9 cellular contexts compared by ENCODE assay signal in the genomic region with DNA sequence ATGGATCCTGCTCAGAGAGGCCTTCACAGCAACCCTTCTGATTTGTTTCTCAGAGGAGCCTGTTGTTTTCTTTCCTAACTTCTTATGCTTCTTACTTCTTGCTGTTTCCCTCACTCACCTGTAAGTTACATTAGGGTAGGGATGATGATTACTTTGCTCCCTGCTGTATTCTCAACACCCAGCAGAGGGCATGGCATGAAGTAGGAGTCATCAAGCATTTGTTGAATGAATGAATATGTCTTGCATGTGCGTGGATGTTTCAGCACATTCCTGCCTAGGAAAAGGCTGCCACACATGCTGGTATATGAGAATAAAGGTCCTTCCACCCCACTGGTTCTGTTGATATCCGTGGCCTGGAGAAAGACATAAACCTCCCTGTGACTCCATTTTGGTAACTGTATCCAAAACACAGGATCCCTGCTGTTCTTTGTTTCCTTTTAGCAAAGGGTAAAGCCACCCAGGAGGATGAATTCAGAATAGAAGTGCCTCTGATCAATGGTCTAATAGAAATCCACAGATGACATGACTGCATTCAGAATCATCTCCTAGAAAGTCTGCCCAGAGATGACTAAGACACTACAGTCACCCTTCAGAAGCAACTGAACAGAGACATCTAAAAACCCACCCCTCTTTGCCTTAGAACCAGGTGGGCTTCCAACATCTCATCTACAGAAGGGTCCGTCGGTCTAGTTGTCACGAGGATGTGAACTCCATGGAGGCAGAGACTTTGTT.
A peak's percentile ranks its signal among the peaks of the same experiment; 100 is the strongest.
DNase-seq lines count a peak whose midpoint lies in the region; ATAC-seq, FAIRE-seq and TF ChIP-seq lines count a peak whose summit lies in the region.
"Had no signal": no experiment of that assay in that cellular context is flagged by ENCODE, and none has a peak within 500 bp of the region (broad histone marks: within the 10 kb centered on the region; RNA-seq: fewer than 3 reads in every experiment).

No MANE protein-coding gene starts in this region.

- in situ Hi-C loops in HepG2 (cut with HindIII; ENCODE audit: extremely low pct_ligation_motif_present, low pct_unique_long_range_greater_than_20kb) = loop anchor here (25.0 kb wide), 1 partner anchor 521 kb away; a partner anchor contains a TSS

- no peak for FAIRE-seq in HepG2 (lab: Jason Lieb, UNC)

- H3K9me3 ChIP-seq in Caco-2 (no peaks in the 10 kb centered on the region), HCT116 (ENCODE audit: control insufficient read depth in 1 of 2, insufficient read depth in 1 of 2, low read depth in 1 of 2, low read length in 2 of 2) (no peaks in the 10 kb centered on the region), WERI-Rb-1 (ENCODE audit: severe bottlenecking) (no peaks in the 10 kb centered on the region), HepG2 (ENCODE audit: low read length) (no peaks in the 10 kb centered on the region)

- no peaks in the 10 kb centered on the region for H3K36me3 Mint-ChIP-seq in Caco-2 (ENCODE audit: insufficient read depth, unreplicated experiment)

- H3K79me2 ChIP-seq in HCT116 (ENCODE audit: insufficient read depth, low read length) = no peaks in the 10 kb centered on the region
- no peaks in the 10 kb centered on the region for H3K79me2 ChIP-seq in HepG2 (ENCODE audit: insufficient read depth, low read length)

- CTCF ChIA-PET in Caco-2 (lab: Charles Lee) = no interaction called here
- CTCF ChIA-PET in HCT116 (lab: Charles Lee) = interaction anchor here (2.0 kb wide), 1 partner anchor 8 kb away, joined by 7 read pairs; no protein-coding TSS in a partner anchor
- CTCF ChIA-PET in HepG2 (lab: Yijun Ruan, JAX; ENCODE audit: low intra/inter-chr PET ratio, low total read pairs) = interaction anchor here (1.6 kb wide), 1 partner anchor 957 kb away, joined by 3 read pairs; no protein-coding TSS in a partner anchor

- TF ChIP-seq CTCF in Caco-2 (IDR thresholded peaks at IDR 0.05; ENCODE audit: insufficient read depth in 1 of 2, low read depth in 1 of 2, low read length in 1 of 2, severe bottlenecking in 1 of 2, unreplicated experiment in 1 of 2) (peak; percentile 23 to 39), HCT116 (IDR thresholded peaks at IDR 0.05 in 2 of 3, conservative IDR thresholded peaks at IDR 0.05 in 1 of 3; ENCODE audit: borderline replicate concordance in 1 of 3, insufficient read depth in 1 of 3, low read depth in 2 of 3, low read length in 2 of 3) (peak; percentile 40 to 68 (median 65); a peak in 5 of 6 replicates), WERI-Rb-1 (IDR thresholded peaks at IDR 0.05; ENCODE audit: low read depth, low read length) (peak; percentile 49), HepG2 (CRISPR knock-in tag; IDR thresholded peaks at IDR 0.05) (peak; percentile 40; the same call in 1 of the 2 replicates)

- no peak for TF ChIP-seq POLR2A in HCT116 (IDR thresholded peaks at IDR 0.05; ENCODE audit: borderline replicate concordance, extremely low read depth, insufficient read depth, insufficient read length)
- no peak for TF ChIP-seq POLR2A in HepG2 (IDR thresholded peaks at IDR 0.05; ENCODE audit: insufficient read depth in 1 of 2, low read depth in 2 of 2, low read length in 2 of 2)

- intact Hi-C loops in Caco-2 (cut with micrococcal nuclease; ENCODE audit: unreplicated experiment) (no loop called here), HCT116 (cut with micrococcal nuclease) (loop anchor here (1.0 to 5.0 kb wide), 3 partner anchors 371 to 956 kb away; no protein-coding TSS in a partner anchor), HepG2 (cut with micrococcal nuclease; ENCODE audit: unreplicated experiment) (no loop called here)

- H2AFZ ChIP-seq in HCT116 (ENCODE audit: low read depth, low read length, poor library complexity, severe bottlenecking) = no peak overlapping the region
- no peak overlapping the region for H2AFZ ChIP-seq in HepG2 (ENCODE audit: low read length)

- no peak overlapping the region for H3K4me3 Mint-ChIP-seq in Caco-2 (ENCODE audit: unreplicated experiment)

- H3K4me3 ChIP-seq in Caco-2 (ENCODE audit: low read depth, low read length) (no peak overlapping the region), HCT116 (replicated peaks in 1 of 2; ENCODE audit: low read depth in 1 of 2, low read length in 2 of 2) (no peak overlapping the region), WERI-Rb-1 (ENCODE audit: low read depth, low read length) (no peak overlapping the region), HepG2 (replicated peaks in 1 of 3; ENCODE audit: insufficient read depth in 1 of 3, low read depth in 2 of 3, low read length in 3 of 3) (no peak overlapping the region)

- 5% methylated on average over 5 of the region's 5 CpGs for WGBS in HepG2 (ENCODE audit: low lambda C conversion rate)

- H3K27me3 ChIP-seq in Caco-2 (replicated peaks; ENCODE audit: control insufficient read depth, insufficient read depth, low read length) = no peaks in the 10 kb centered on the region
- H3K27me3 ChIP-seq in HCT116 (ENCODE audit: insufficient read depth, low read length) = peaks cover 35% of the 10 kb centered on the region; the same call in 1 of the 2 replicates
- peaks cover 86% of the 10 kb centered on the region for H3K27me3 ChIP-seq in WERI-Rb-1 (ENCODE audit: insufficient read depth, low read depth, severe bottlenecking)
- peaks cover 0 to 22% of the 10 kb centered on the region in 2 experiments; a peak in 1 of 5 replicates for H3K27me3 ChIP-seq in HepG2 (ENCODE audit: control insufficient read depth in 1 of 2, insufficient read depth in 2 of 2, low read length in 2 of 2)

- TF ChIP-seq EP300 in HepG2 (IDR thresholded peaks at IDR 0.05; ENCODE audit: low read depth in 2 of 2, low read length in 2 of 2) (no peak), HepG2 (CRISPR knock-in tag; IDR thresholded peaks at IDR 0.05; ENCODE audit: borderline replicate concordance) (no peak)

- H3K4me2 ChIP-seq in HCT116 (ENCODE audit: low read length) = no peak overlapping the region
- no peak overlapping the region for H3K4me2 ChIP-seq in HepG2 (ENCODE audit: low read depth, low read length)

- RAD21 ChIA-PET in HCT116 (lab: Charles Lee; ENCODE audit: low non-redundant PET in 1 of 2, low total read pairs in 2 of 2, uncharacterized antibody in 2 of 2, unreplicated experiment in 2 of 2) = no interaction called here

- TF ChIP-seq RAD21 in HCT116 (IDR thresholded peaks at IDR 0.05; ENCODE audit: low read depth) = peak; percentile 52
- TF ChIP-seq RAD21 in HepG2 (CRISPR knock-in tag; IDR thresholded peaks at IDR 0.05) = no peak

- BruUV-seq in Caco-2 (replicated peaks; lab: Mats Ljungman, UMichigan) (no TSS peak), HCT116 (replicated peaks; lab: Mats Ljungman, UMichigan) (no TSS peak), HepG2 (replicated peaks; lab: Mats Ljungman, UMichigan) (no TSS peak)

- H3K4me1 Mint-ChIP-seq in Caco-2 (ENCODE audit: low read depth, unreplicated experiment) = no peaks in the 10 kb centered on the region

- H3K36me3 ChIP-seq in Caco-2 (ENCODE audit: control insufficient read depth, insufficient read depth, low read length) (no peaks in the 10 kb centered on the region), HCT116 (ENCODE audit: control insufficient read depth in 1 of 2, insufficient read depth in 2 of 2, low read length in 2 of 2) (no peaks in the 10 kb centered on the region), WERI-Rb-1 (no peaks in the 10 kb centered on the region), HepG2 (replicated peaks in 1 of 2; ENCODE audit: control insufficient read depth in 1 of 2, insufficient read depth in 2 of 2, low read length in 2 of 2) (no peaks in the 10 kb centered on the region)

- H4K20me1 ChIP-seq in HCT116 (ENCODE audit: insufficient read depth) (no peaks in the 10 kb centered on the region), HepG2 (ENCODE audit: insufficient read depth, low read length) (no peaks in the 10 kb centered on the region)

- no peaks in the 10 kb centered on the region for H3K9me3 Mint-ChIP-seq in Caco-2 (ENCODE audit: unreplicated experiment)

- no peaks in the 10 kb centered on the region for H3K4me1 ChIP-seq in Caco-2
- no peaks in the 10 kb centered on the region for H3K4me1 ChIP-seq in HCT116 (ENCODE audit: control insufficient read depth in 1 of 2, insufficient read depth in 2 of 2, low read length in 2 of 2)
- no peaks in the 10 kb centered on the region for H3K4me1 ChIP-seq in HepG2 (ENCODE audit: insufficient read depth, low read length)

- ATAC-seq in HCT116 (peak; percentile 89), HepG2 (peak; percentile 47; the same call in 2 of the 3 replicates), GM18517 (IDR thresholded peaks at IDR 0.05; ENCODE audit: unreplicated experiment) (no peak), GM19455 (IDR thresholded peaks at IDR 0.05; ENCODE audit: unreplicated experiment) (no peak)

- POLR2A ChIA-PET in Caco-2 (lab: Charles Lee) (no interaction called here), HCT116 (lab: Charles Lee) (no interaction called here), HepG2 (lab: Yijun Ruan, JAX) (no interaction called here)

- no peaks in the 10 kb centered on the region for H3K9me2 ChIP-seq in HCT116 (ENCODE audit: insufficient read depth)

- H3K27ac Mint-ChIP-seq in Caco-2 (ENCODE audit: unreplicated experiment) = no peak overlapping the region

- H3K27ac ChIP-seq in HCT116 (ENCODE audit: low read depth, low read length) = no peak overlapping the region
- no peak overlapping the region for H3K27ac ChIP-seq in WERI-Rb-1
- no peak overlapping the region for H3K27ac ChIP-seq in HepG2 (ENCODE audit: extremely low read length, insufficient read depth, low read length)

- DNase-seq in Caco-2 = no peak
- peak; percentile 32 for DNase-seq in HCT116 (ENCODE audit: low read depth, low spot score)
- DNase-seq in WERI-Rb-1 = no peak
- peak; percentile 13 for DNase-seq in HepG2 (ENCODE audit: low spot score)
- no peak for DNase-seq in activated T-cell treated with anti-CD3 and anti-CD28 coated beads, Interleukin-2, amount 50 U/mL, for 48 hours
- DNase-seq in medulla oblongata (ENCODE audit: extremely low spot score) = no peak
- DNase-seq: cerebellar nuclear complex had no signal

- H3K27me3 Mint-ChIP-seq in Caco-2 (ENCODE audit: insufficient read depth, unreplicated experiment) = peaks cover 16% of the 10 kb centered on the region

- H3K9ac ChIP-seq in HCT116 (ENCODE audit: low read length) (no peak overlapping the region), HepG2 (ENCODE audit: insufficient read depth, low read depth, low read length) (no peak overlapping the region)

TF ChIP-seq in HCT116, 20 proteins besides CTCF, POLR2A, EP300 and RAD21 (continues in another document):
- TF ChIP-seq POLR2AphosphoS5 (IDR thresholded peaks at IDR 0.05; ENCODE audit: low read depth, low read length) (no peak), SIN3A (IDR thresholded peaks at IDR 0.05; ENCODE audit: low read depth) (no peak)
- TF ChIP-seq, protein P1, sequence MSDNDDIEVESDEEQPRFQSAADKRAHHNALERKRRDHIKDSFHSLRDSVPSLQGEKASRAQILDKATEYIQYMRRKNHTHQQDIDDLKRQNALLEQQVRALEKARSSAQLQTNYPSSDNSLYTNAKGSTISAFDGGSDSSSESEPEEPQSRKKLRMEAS (IDR thresholded peaks at IDR 0.05) = no peak

Comparison
In these comparisons a context has a peak if more than half of its experiments do, and no peak if none do; other contexts are left out.
1. DNase-seq: peak in HCT116 (single experiment) and HepG2 (single experiment); none in Caco-2 (0 of 2), WERI-Rb-1 (single experiment), activated T-cell treated with anti-CD3 and anti-CD28 coated beads, Interleukin-2, amount 50 U/mL, for 48 hours (0 of 2) and medulla oblongata (single experiment).
2. ATAC-seq: peak in HCT116 (single experiment) and HepG2 (single experiment); none in GM18517 (single experiment) and GM19455 (single experiment).
3. Peak in every context shown above with its lines, with median percentiles within 50 percentile points of each other: CTCF ChIP-seq.